ENCODE assay signal across 8 cellular contexts in genomic region chr1:28668191-28668955, GRCh38. TPM values are rescaled to one million over a fixed set of nuclear protein-coding genes. Genes with fewer than 3 reads are reported as not detected.
A peak's percentile ranks its signal among the peaks of the same experiment; 100 is the strongest.
DNase-seq lines count a peak whose midpoint lies in the region; ATAC-seq and TF ChIP-seq lines count a peak whose summit lies in the region.

GMEB1 (plus strand) TSS chr1:28668784; CDS start chr1:28683613, 14,829 bp downstream.

- no peak for TF ChIP-seq CTCF in GM12864 (IDR thresholded peaks at IDR 0.05; ENCODE audit: low read depth, low read length, missing control alignments)
- TF ChIP-seq CTCF in heart right ventricle (IDR thresholded peaks at IDR 0.05): no peak
- peak; percentile 21 for TF ChIP-seq CTCF in type B pancreatic cell (conservative IDR thresholded peaks at IDR 0.05)

- no peaks in the 10 kb centered on the region for H3K36me3 ChIP-seq in heart right ventricle

- H3K4me1 ChIP-seq in heart right ventricle: peaks cover 5 to 26% (median 18%) of the 10 kb centered on the region in 9 donors

- peaks cover 22% of the 10 kb centered on the region for H3K4me1 Mint-ChIP-seq in T-helper 17 cell
- H3K4me1 Mint-ChIP-seq in type B pancreatic cell (ENCODE audit: unreplicated experiment): peaks cover 14% of the 10 kb centered on the region

- ATAC-seq in HG02763 (IDR thresholded peaks at IDR 0.05; ENCODE audit: unreplicated experiment) (peak; percentile 82), T-helper 17 cell (peak; percentile 73), heart right ventricle (peak; percentile 88 to 95 (median 92))

- peak within 1 kb of the TSS; percentile 97 for H3K4me3 Mint-ChIP-seq in T-helper 17 cell
- H3K4me3 Mint-ChIP-seq in type B pancreatic cell: peak within 1 kb of the TSS; percentile 94

- intact Hi-C loops in heart right ventricle (cut with DNase I): loop anchor here in 5 of 10 donors (1.0 to 10.0 kb wide), 3 partner anchors 20 to 56 kb away; partner anchors contain the start of genes RNU11 (in 2 of the 5) and TAF12 (in 2 of the 5)
- intact Hi-C loops in posterior vena cava (cut with DNase I): no loop called here

- H3K36me3 Mint-ChIP-seq in T-helper 17 cell (ENCODE audit: low read depth): no peaks in the 10 kb centered on the region
- H3K36me3 Mint-ChIP-seq in type B pancreatic cell: peaks cover 4% of the 10 kb centered on the region

- H3K9me3 ChIP-seq in T-helper 17 cell (ENCODE audit: control insufficient read depth, low read length, poor library complexity, severe bottlenecking) (no peaks in the 10 kb centered on the region), heart right ventricle (no peaks in the 10 kb centered on the region)

- no peaks in the 10 kb centered on the region for H3K27me3 Mint-ChIP-seq in T-helper 17 cell
- H3K27me3 Mint-ChIP-seq in type B pancreatic cell: no peaks in the 10 kb centered on the region

- peak within 1 kb of the TSS; percentile 97 for H3K27ac Mint-ChIP-seq in T-helper 17 cell
- peak within 1 kb of the TSS; percentile 100 for H3K27ac Mint-ChIP-seq in type B pancreatic cell

- no peaks in the 10 kb centered on the region for H3K27me3 ChIP-seq in heart right ventricle

- DNase-seq in GM12864 (ENCODE audit: low read depth): peak; percentile 49
- DNase-seq in NCI-H146 (lab: John Stamatoyannopoulos, UW): peak; percentile 84
- DNase-seq in T-helper 17 cell: peak; percentile 77 to 83 (median 81)
- DNase-seq in amniotic epithelial cell (ENCODE audit: low read depth): peak; percentile 69
- DNase-seq in heart right ventricle: peak; percentile 83 to 90
- DNase-seq in posterior vena cava (ENCODE audit: low spot score): peak; percentile 95
- peak; percentile 90 for DNase-seq in type B pancreatic cell (ENCODE audit: extremely low spot score, unreplicated experiment)

- H3K27ac ChIP-seq in heart right ventricle: peak within 1 kb of the TSS; percentile 98 to 100 (median 100)

- H3K4me3 ChIP-seq in GM12864 (ENCODE audit: low read depth, low read length) (peak within 1 kb of the TSS; percentile 95), heart right ventricle (peak within 1 kb of the TSS; percentile 93 to 100 (median 98))

- H3K9me3 Mint-ChIP-seq in type B pancreatic cell: no peaks in the 10 kb centered on the region

- 1 to 2% methylated on average over 33 to 56 of the region's 57 CpGs for WGBS in heart right ventricle, 2 donors

RNA-seq across cellular contexts. Expression of gene GMEB1, which starts in this region (rescaled TPM):
- 10 to 100 TPM; 11.8 to 13.1 TPM for total RNA-seq in T-helper 17 cell
- 1 to 10 TPM; 5.1 to 7.4 (median 6.4) TPM for total RNA-seq in heart right ventricle
- polyA plus RNA-seq in heart right ventricle: 1 to 10 TPM; 2.0 to 3.7 TPM
- 10 to 100 TPM in 1 of 2 donors, 1 to 10 TPM in 1; 8.7 to 10.6 TPM for total RNA-seq in posterior vena cava
- 17.9 and 18.0 TPM in 2 replicates for total RNA-seq in type B pancreatic cell (ENCODE audit: low replicate concordance)

Comparison
In these comparisons a context has a peak if more than half of its experiments do, and no peak if none do; other contexts are left out.
1. Peak in every context shown above with its lines: DNase-seq, ATAC-seq, H3K4me3 ChIP-seq and H3K27ac ChIP-seq.